Comparison of ENCODE assay signal across 11 cellular contexts in the genomic region with DNA sequence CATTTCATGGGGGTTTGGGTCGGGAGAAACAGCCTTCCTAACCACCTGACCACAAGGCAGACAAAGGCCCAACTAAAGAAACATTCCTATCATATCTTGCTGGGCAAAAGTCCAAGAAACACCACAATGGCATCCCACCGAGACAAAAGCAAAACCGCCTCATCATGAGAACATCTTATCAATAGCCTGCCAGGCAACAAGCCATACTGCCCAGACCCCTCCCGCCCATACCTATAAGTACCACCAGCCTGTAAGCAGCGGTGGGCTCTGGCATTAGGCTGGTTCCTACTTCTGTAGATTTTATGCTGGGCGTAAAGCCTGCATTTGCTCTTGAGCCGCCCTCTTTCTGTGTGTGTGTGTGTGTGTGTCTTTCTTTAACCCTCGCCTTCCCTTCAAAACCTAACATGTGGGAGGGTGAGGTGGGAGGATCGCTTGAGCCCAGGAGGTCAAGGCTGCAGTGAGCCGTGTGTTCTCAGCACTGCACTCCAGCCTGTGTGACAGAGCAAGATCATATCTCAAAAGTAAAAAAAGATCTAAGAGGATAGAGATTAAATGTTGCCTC. TPM values are rescaled to one million over a fixed set of nuclear protein-coding genes. Genes with fewer than 3 reads are reported as not detected.
DNase-seq lines count a peak whose midpoint lies in the region; TF ChIP-seq lines count a peak whose summit lies in the region.
"Had no signal": no experiment of that assay in that cellular context is flagged by ENCODE, and none has a peak within 500 bp of the region (broad histone marks: within the 10 kb centered on the region; RNA-seq: fewer than 3 reads in every experiment).

No MANE protein-coding gene starts in this region.

- H3K9me3 ChIP-seq in GM23248 (ENCODE audit: low read depth) (no peaks in the 10 kb centered on the region), PC-9 (ENCODE audit: insufficient read depth, low read depth) (no peaks in the 10 kb centered on the region)
- no peaks in the 10 kb centered on the region for H3K9me3 ChIP-seq in effector memory CD4-positive, alpha-beta T cell (ENCODE audit: control insufficient read depth, low read length)

- H3K4me2 ChIP-seq in GM23248 (ENCODE audit: unreplicated experiment), result no peak overlapping the region
- H3K4me2 ChIP-seq in PC-9, result no peak overlapping the region

- H3K9ac ChIP-seq in GM23248, result no peak overlapping the region

- CTCF ChIA-PET in PC-9 (lab: Charles Lee), result interaction anchor here (0.6 kb wide), 1 partner anchor 371 kb away, joined by 5 read pairs; no protein-coding TSS in a partner anchor

- no peaks in the 10 kb centered on the region for H3K27me3 Mint-ChIP-seq in osteocyte (ENCODE audit: unreplicated experiment)
- H3K27me3 Mint-ChIP-seq in activated T-helper 2 cell treated with anti-CD3 and anti-CD28 coated beads, Interferon-gamma antibody, Interleukin-2, Interleukin-4, amounts not matched to agents 10 μg/mL and 5 μg/mL and 100 μg/mL, durations not matched to agents 14 hours and 24 hours and 36 hours (ENCODE audit: low read depth), result peaks cover 4% of the 10 kb centered on the region

- H3K9me3 Mint-ChIP-seq in osteocyte (ENCODE audit: unreplicated experiment), result no peaks in the 10 kb centered on the region
- no peaks in the 10 kb centered on the region for H3K9me3 Mint-ChIP-seq in activated T-helper 2 cell treated with anti-CD3 and anti-CD28 coated beads, Interferon-gamma antibody, Interleukin-2, Interleukin-4, amounts not matched to agents 10 μg/mL and 5 μg/mL and 100 μg/mL, durations not matched to agents 14 hours and 24 hours and 36 hours

- no TSS peak for BruUV-seq in PC-9 (replicated peaks; lab: Mats Ljungman, UMichigan)

- peak; percentile 59 for TF ChIP-seq POLR2A in erythroblast (IDR thresholded peaks at IDR 0.05; ENCODE audit: low read length)

- H3K36me3 Mint-ChIP-seq in osteocyte (ENCODE audit: unreplicated experiment), result no peaks in the 10 kb centered on the region
- no peaks in the 10 kb centered on the region for H3K36me3 Mint-ChIP-seq in activated T-helper 2 cell treated with anti-CD3 and anti-CD28 coated beads, Interferon-gamma antibody, Interleukin-2, Interleukin-4, amounts not matched to agents 10 μg/mL and 5 μg/mL and 100 μg/mL, durations not matched to agents 14 hours and 24 hours and 36 hours (ENCODE audit: low read depth)

- DNase-seq in GM23248, result peak; percentile 39
- DNase-seq in PC-9, result peak; percentile 58 to 68
- peak; percentile 59 to 83 for DNase-seq in erythroblast (lab: John Stamatoyannopoulos, UW)
- no peak for DNase-seq in osteocyte (ENCODE audit: extremely low spot score, unreplicated experiment)
- no peak for DNase-seq in SIG-M5 (lab: John Stamatoyannopoulos, UW)
- DNase-seq in NCI-H774 (lab: John Stamatoyannopoulos, UW), result no peak
- no peak for DNase-seq in effector memory CD4-positive, alpha-beta T cell
- no peak for DNase-seq in activated T-helper 2 cell treated with anti-CD3 and anti-CD28 coated beads, Interferon-gamma antibody, Interleukin-2, Interleukin-4, amounts not matched to agents 10 μg/mL and 5 μg/mL and 100 μg/mL, durations not matched to agents 14 hours and 24 hours and 36 hours (ENCODE audit: low spot score)
- DNase-seq: DMS79 treated with DMSO at 0.1 percent for 48 hours; stimulated activated naive CD4-positive, alpha-beta T cell treated with Interleukin-2 at 50 U/mL for 16 hours had no signal

- H3K4me1 Mint-ChIP-seq in osteocyte (ENCODE audit: unreplicated experiment), result peaks cover 25% of the 10 kb centered on the region
- no peaks in the 10 kb centered on the region for H3K4me1 Mint-ChIP-seq in activated T-helper 2 cell treated with anti-CD3 and anti-CD28 coated beads, Interferon-gamma antibody, Interleukin-2, Interleukin-4, amounts not matched to agents 10 μg/mL and 5 μg/mL and 100 μg/mL, durations not matched to agents 14 hours and 24 hours and 36 hours (ENCODE audit: low read depth)

- no peak overlapping the region for H3K4me3 Mint-ChIP-seq in osteocyte (ENCODE audit: unreplicated experiment)
- H3K4me3 Mint-ChIP-seq in activated T-helper 2 cell treated with anti-CD3 and anti-CD28 coated beads, Interferon-gamma antibody, Interleukin-2, Interleukin-4, amounts not matched to agents 10 μg/mL and 5 μg/mL and 100 μg/mL, durations not matched to agents 14 hours and 24 hours and 36 hours (ENCODE audit: low read depth), result no peak overlapping the region

- WGBS in GM23248 (ENCODE audit: low coverage in 1 of 2, low lambda C conversion rate in 2 of 2, missing lambda C conversion rate in 2 of 2), 2 experiments, result 29 to 33% methylated on average over 7 to 10 of the region's 10 CpGs

- intact Hi-C loops in PC-9 (cut with micrococcal nuclease; ENCODE audit: unreplicated experiment), result loop anchor here (2.0 kb wide), 3 partner anchors 27 to 73 kb away; partner anchors contain the start of gene SLC26A2
- intact Hi-C loops in activated T-helper 2 cell treated with anti-CD3 and anti-CD28 coated beads, Interferon-gamma antibody, Interleukin-2, Interleukin-4, amounts not matched to agents 10 μg/mL and 5 μg/mL and 100 μg/mL, durations not matched to agents 14 hours and 24 hours and 36 hours (cut with micrococcal nuclease), result no loop called here

- H2AFZ ChIP-seq in GM23248 (no peak overlapping the region), PC-9 (no peak overlapping the region)

- no peaks in the 10 kb centered on the region for H3K79me2 ChIP-seq in GM23248 (ENCODE audit: insufficient read depth)
- no peaks in the 10 kb centered on the region for H3K79me2 ChIP-seq in PC-9 (ENCODE audit: low read depth)

- POLR2A ChIA-PET in PC-9 (lab: Charles Lee; ENCODE audit: unreplicated experiment), result interaction anchor here (0.7 to 0.8 kb wide), 3 partner anchors 30 to 72 kb away, joined by 3 read pairs; no protein-coding TSS in a partner anchor

- H3K36me3 ChIP-seq in GM23248 (ENCODE audit: low read depth), result no peaks in the 10 kb centered on the region
- H3K36me3 ChIP-seq in PC-9 (ENCODE audit: low read depth), result no peaks in the 10 kb centered on the region
- H3K36me3 ChIP-seq in effector memory CD4-positive, alpha-beta T cell (ENCODE audit: control insufficient read depth, insufficient read depth, low read length), result no peaks in the 10 kb centered on the region

- H3K4me1 ChIP-seq in GM23248 (ENCODE audit: insufficient read depth) (no peaks in the 10 kb centered on the region), PC-9 (replicated peaks; ENCODE audit: insufficient read depth) (peaks cover 3% of the 10 kb centered on the region; the same call in 1 of the 2 replicates)
- no peaks in the 10 kb centered on the region for H3K4me1 ChIP-seq in effector memory CD4-positive, alpha-beta T cell (ENCODE audit: control insufficient read depth, insufficient read depth, low read length, poor library complexity, severe bottlenecking)

- H3K9me2 ChIP-seq in GM23248 (ENCODE audit: insufficient read depth) (no peaks in the 10 kb centered on the region), PC-9 (ENCODE audit: insufficient read depth) (no peaks in the 10 kb centered on the region)

- H3F3A ChIP-seq in GM23248 (ENCODE audit: insufficient read depth) (no peaks in the 10 kb centered on the region), PC-9 (ENCODE audit: insufficient read depth, low read depth) (no peaks in the 10 kb centered on the region)

- H3K27me3 ChIP-seq in GM23248 (replicated peaks; ENCODE audit: insufficient read depth), result no peaks in the 10 kb centered on the region; the same call in 1 of the 2 replicates
- H3K27me3 ChIP-seq in PC-9 (ENCODE audit: insufficient read depth, low read depth), result no peaks in the 10 kb centered on the region
- no peaks in the 10 kb centered on the region for H3K27me3 ChIP-seq in effector memory CD4-positive, alpha-beta T cell (replicated peaks; ENCODE audit: control insufficient read depth, insufficient read depth, low read length, poor library complexity, severe bottlenecking)

- in situ Hi-C loops in GM23248 (cut with MboI), result no loop called here

- H4K20me1 ChIP-seq in GM23248 (ENCODE audit: insufficient read depth) (no peaks in the 10 kb centered on the region), PC-9 (ENCODE audit: insufficient read depth) (no peaks in the 10 kb centered on the region)

- H3K27ac Mint-ChIP-seq in osteocyte (ENCODE audit: unreplicated experiment), result peak overlapping the region; percentile 70
- H3K27ac Mint-ChIP-seq in activated T-helper 2 cell treated with anti-CD3 and anti-CD28 coated beads, Interferon-gamma antibody, Interleukin-2, Interleukin-4, amounts not matched to agents 10 μg/mL and 5 μg/mL and 100 μg/mL, durations not matched to agents 14 hours and 24 hours and 36 hours, result no peak overlapping the region

- H3K27ac ChIP-seq in GM23248 (no peak overlapping the region), PC-9 (no peak overlapping the region)
- no peak overlapping the region for H3K27ac ChIP-seq in effector memory CD4-positive, alpha-beta T cell (ENCODE audit: insufficient read depth, low read length, poor library complexity, severe bottlenecking)

- H3K4me3 ChIP-seq in GM23248 (no peak overlapping the region), PC-9 (no peak overlapping the region)
- H3K4me3 ChIP-seq in effector memory CD4-positive, alpha-beta T cell (ENCODE audit: insufficient read depth, low read depth, low read length, poor library complexity, severe bottlenecking), result no peak overlapping the region

- no peak for TF ChIP-seq CTCF in PC-9 (conservative IDR thresholded peaks at IDR 0.05)
- TF ChIP-seq CTCF in osteocyte (IDR thresholded peaks at IDR 0.05), result no peak

RNA-seq across cellular contexts. Expression of gene PDE6A, which starts 56.9 kb away (rescaled TPM):
- total RNA-seq in GM23248 (2014; rRNA removed; shearing (Covaris generic)), result not detected in 2 replicates
- polyA plus RNA-seq in GM23248 (2016; fragmentation: Nextera tagmentation; extraction: Ambion mirVana), result not detected in 2 replicates
- total RNA-seq in PC-9 (2021) (0.35 and 0.50 TPM in 2 replicates), osteocyte (not detected in 2 replicates)
- total RNA-seq in activated T-helper 2 cell treated with anti-CD3 and anti-CD28 coated beads, Interferon-gamma antibody, Interleukin-2, Interleukin-4, amounts not matched to agents 10 μg/mL and 5 μg/mL and 100 μg/mL, durations not matched to agents 14 hours and 24 hours and 36 hours, result not detected in 2 replicates
- total RNA-seq: skeletal muscle tissue had no signal

Comparison
In these comparisons a context has a peak if more than half of its experiments do, and no peak if none do; other contexts are left out.
1. DNase-seq: peak in GM23248 (single experiment), PC-9 (2 of 2) and erythroblast (2 of 2); none in osteocyte (single experiment), SIG-M5 (single experiment), NCI-H774 (single experiment), effector memory CD4-positive, alpha-beta T cell (0 of 3) and activated T-helper 2 cell treated with anti-CD3 and anti-CD28 coated beads, Interferon-gamma antibody, Interleukin-2, Interleukin-4, amounts not matched to agents 10 μg/mL and 5 μg/mL and 100 μg/mL, durations not matched to agents 14 hours and 24 hours and 36 hours (single experiment).